ENCODE assay signal across 8 cellular contexts in the genomic region with DNA sequence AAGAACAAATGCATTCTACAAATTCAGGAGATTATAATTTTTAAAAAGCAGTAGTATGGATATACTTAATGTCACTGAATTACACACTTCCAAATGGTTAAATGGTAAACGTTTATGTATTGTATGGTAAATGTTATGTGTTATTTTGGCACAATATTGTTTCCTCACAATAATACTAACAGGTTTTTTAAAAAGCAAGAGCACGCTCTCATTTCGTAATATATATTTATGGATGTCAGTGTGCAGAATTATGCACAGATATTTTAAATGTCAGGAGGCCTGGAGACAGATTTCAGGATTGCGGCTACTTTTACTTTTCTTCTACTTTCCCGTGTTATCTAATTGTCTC. TPM values are rescaled to one million over a fixed set of nuclear protein-coding genes. Genes with fewer than 3 reads are reported as not detected.
DNase-seq lines count a peak whose midpoint lies in the region; ATAC-seq, FAIRE-seq and TF ChIP-seq lines count a peak whose summit lies in the region.
"Had no signal": no experiment of that assay in that cellular context is flagged by ENCODE, and none has a peak within 500 bp of the region (broad histone marks: within the 10 kb centered on the region; RNA-seq: fewer than 3 reads in every experiment).

No MANE protein-coding gene starts in this region.

- peak overlapping the region; percentile 88 for H3K4me3 Mint-ChIP-seq in activated T-helper 1 cell treated with anti-CD3 and anti-CD28 coated beads, Interleukin-12 subunit alpha, Interleukin-12 subunit beta, Interleukin-2, Interleukin-4 antibody, amounts not matched to agents 30 ng/mL and 10 ng/mL and 1 ng/mL, durations not matched to agents 14 hours and 24 hours and 36 hours
- H3K4me3 Mint-ChIP-seq in immature natural killer cell = peak overlapping the region; percentile 91 to 97 (median 92)

- peaks cover 6% of the 10 kb centered on the region for H3K36me3 Mint-ChIP-seq in activated T-helper 1 cell treated with anti-CD3 and anti-CD28 coated beads, Interleukin-12 subunit alpha, Interleukin-12 subunit beta, Interleukin-2, Interleukin-4 antibody, amounts not matched to agents 30 ng/mL and 10 ng/mL and 1 ng/mL, durations not matched to agents 14 hours and 24 hours and 36 hours (ENCODE audit: low read depth)
- no peaks in the 10 kb centered on the region for H3K36me3 Mint-ChIP-seq in immature natural killer cell

- no peak for TF ChIP-seq EP300 in stomach (IDR thresholded peaks at IDR 0.05)

- H3K4me1 ChIP-seq in stomach = peaks cover 11 to 47% (median 28%) of the 10 kb centered on the region in 4 donors

- no peak for DNase-seq in activated T-helper 1 cell treated with anti-CD3 and anti-CD28 coated beads, Interleukin-12 subunit alpha, Interleukin-12 subunit beta, Interleukin-2, Interleukin-4 antibody, amounts not matched to agents 30 ng/mL and 10 ng/mL and 1 ng/mL, durations not matched to agents 14 hours and 24 hours and 36 hours (ENCODE audit: low spot score)
- DNase-seq in immature natural killer cell = no peak
- no peak for DNase-seq in stomach
- no peak for DNase-seq in GM12891 (ENCODE audit: insufficient read length, low spot score)

- H3K36me3 ChIP-seq in stomach = no peaks in the 10 kb centered on the region

- H3K27ac ChIP-seq in stomach = peak overlapping the region; percentile 12 to 92 (median 80)

- peak overlapping the region; percentile 69 to 94 (median 84) for H3K4me3 ChIP-seq in stomach

- TF ChIP-seq CTCF in stomach (IDR thresholded peaks at IDR 0.05) = no peak

- H3K9me3 Mint-ChIP-seq in activated T-helper 1 cell treated with anti-CD3 and anti-CD28 coated beads, Interleukin-12 subunit alpha, Interleukin-12 subunit beta, Interleukin-2, Interleukin-4 antibody, amounts not matched to agents 30 ng/mL and 10 ng/mL and 1 ng/mL, durations not matched to agents 14 hours and 24 hours and 36 hours = no peaks in the 10 kb centered on the region
- no peaks in the 10 kb centered on the region for H3K9me3 Mint-ChIP-seq in immature natural killer cell

- no peaks in the 10 kb centered on the region for H3K27me3 ChIP-seq in stomach

- 0 to 3% (median 0%) methylated on average over 5 of the region's 5 CpGs for WGBS in stomach, 5 donors

- peak; percentile 9 for ATAC-seq in HG03460 (IDR thresholded peaks at IDR 0.05; ENCODE audit: unreplicated experiment)
- ATAC-seq in GM21526 (IDR thresholded peaks at IDR 0.05; ENCODE audit: low FRiP score, unreplicated experiment) = no peak
- no peak for ATAC-seq in HG03354 (IDR thresholded peaks at IDR 0.05; ENCODE audit: poor library complexity, severe bottlenecking, unreplicated experiment)

- peak overlapping the region; percentile 78 for H3K27ac Mint-ChIP-seq in activated T-helper 1 cell treated with anti-CD3 and anti-CD28 coated beads, Interleukin-12 subunit alpha, Interleukin-12 subunit beta, Interleukin-2, Interleukin-4 antibody, amounts not matched to agents 30 ng/mL and 10 ng/mL and 1 ng/mL, durations not matched to agents 14 hours and 24 hours and 36 hours
- H3K27ac Mint-ChIP-seq in immature natural killer cell = peak overlapping the region; percentile 62 to 91 (median 88)

- H3K27me3 Mint-ChIP-seq in activated T-helper 1 cell treated with anti-CD3 and anti-CD28 coated beads, Interleukin-12 subunit alpha, Interleukin-12 subunit beta, Interleukin-2, Interleukin-4 antibody, amounts not matched to agents 30 ng/mL and 10 ng/mL and 1 ng/mL, durations not matched to agents 14 hours and 24 hours and 36 hours (ENCODE audit: insufficient read depth) = no peaks in the 10 kb centered on the region
- peaks cover 2 to 6% (median 2%) of the 10 kb centered on the region in 3 donors for H3K27me3 Mint-ChIP-seq in immature natural killer cell (ENCODE audit: low read depth in 3 of 3)

- FAIRE-seq in GM12891 (lab: Jason Lieb, UNC) = no peak
- FAIRE-seq: HTR-8/SVneo had no signal

- intact Hi-C loops in activated T-helper 1 cell treated with anti-CD3 and anti-CD28 coated beads, Interleukin-12 subunit alpha, Interleukin-12 subunit beta, Interleukin-2, Interleukin-4 antibody, amounts not matched to agents 30 ng/mL and 10 ng/mL and 1 ng/mL, durations not matched to agents 14 hours and 24 hours and 36 hours (cut with micrococcal nuclease) = loop anchor here (1.0 kb wide), 5 partner anchors 9 to 154 kb away; a partner anchor contains a TSS
- intact Hi-C loops in stomach (cut with DNase I; ENCODE audit: low total_unique reads) = no loop called here

- H3K4me1 Mint-ChIP-seq in activated T-helper 1 cell treated with anti-CD3 and anti-CD28 coated beads, Interleukin-12 subunit alpha, Interleukin-12 subunit beta, Interleukin-2, Interleukin-4 antibody, amounts not matched to agents 30 ng/mL and 10 ng/mL and 1 ng/mL, durations not matched to agents 14 hours and 24 hours and 36 hours (ENCODE audit: low read depth) = peaks cover 25% of the 10 kb centered on the region
- peaks cover 28 to 40% of the 10 kb centered on the region in 2 donors for H3K4me1 Mint-ChIP-seq in immature natural killer cell

- H3K9me3 ChIP-seq in stomach = no peaks in the 10 kb centered on the region

- TF ChIP-seq POLR2A in stomach (IDR thresholded peaks at IDR 0.05) = no peak
- TF ChIP-seq POLR2A in GM12891 (IDR thresholded peaks at IDR 0.05; ENCODE audit: low read depth, low read length) = no peak

TF ChIP-seq in GM12891, 5 proteins besides CTCF, POLR2A, EP300 and RAD21:
- no peak for TF ChIP-seq POU2F2 (IDR thresholded peaks at IDR 0.05; ENCODE audit: low read depth, low read length)
TF ChIP-seq in GM12891: peak in this region for 0.

RNA-seq across cellular contexts. Expression of a gene that starts 0.5 kb away (rescaled TPM):
- total RNA-seq in activated T-helper 1 cell treated with anti-CD3 and anti-CD28 coated beads, Interleukin-12 subunit alpha, Interleukin-12 subunit beta, Interleukin-2, Interleukin-4 antibody, amounts not matched to agents 30 ng/mL and 10 ng/mL and 1 ng/mL, durations not matched to agents 14 hours and 24 hours and 36 hours = 18.7 and 19.3 TPM in 2 replicates
- polyA plus RNA-seq in immature natural killer cell = 1 to 10 TPM in 2 of 3 donors, under 1 TPM in 1; 0.11 to 4.0 (median 2.0) TPM
- 10 to 100 TPM in 1 of 5 donors, 1 to 10 TPM in 4; 4.6 to 17.1 (median 8.0) TPM for total RNA-seq in stomach
- polyA plus RNA-seq in stomach = 1 to 10 TPM; 1.6 to 3.5 (median 1.8) TPM
- polyA plus RNA-seq in GM12891 (2012; ENCODE audit: low read depth, missing spikeins) = 2.3 TPM
